Comparison of ENCODE assay signal across 1 cellular context in the genomic region with DNA sequence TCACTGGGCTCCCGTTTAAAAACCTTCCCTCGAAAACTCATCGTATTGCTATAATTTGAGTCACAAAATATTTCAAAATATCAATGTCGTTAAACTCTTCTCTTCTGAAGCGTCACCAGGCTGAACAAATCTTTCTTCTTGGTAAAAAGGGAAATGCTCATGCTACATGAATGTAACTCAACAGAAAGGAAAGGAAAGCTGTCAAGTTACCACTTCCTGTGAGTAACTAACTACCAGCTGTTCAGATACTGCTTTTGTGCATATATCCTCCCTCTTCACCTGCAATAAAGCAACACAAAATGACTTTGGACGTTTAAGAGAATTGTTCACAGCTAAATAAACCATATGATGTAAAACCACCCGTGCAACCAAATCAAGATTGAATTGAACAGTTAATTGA.
A peak's percentile ranks its signal among the peaks of the same experiment; 100 is the strongest.
TF ChIP-seq lines count a peak whose summit lies in the region.

No MANE protein-coding gene starts in this region.

TF ChIP-seq in GM12878, 131 proteins besides CTCF, POLR2A, EP300 and RAD21 (continued from another document and continues in another):
- TF ChIP-seq POU2F2 (IDR thresholded peaks at IDR 0.05; ENCODE audit: borderline replicate concordance, low read depth, low read length) (peak; percentile 69; the same call in 1 of the 3 replicates), NR2C1 (IDR thresholded peaks at IDR 0.05) (peak; percentile 77), BHLHE40 (IDR thresholded peaks at IDR 0.05; ENCODE audit: borderline replicate concordance in 1 of 2, low read depth in 2 of 2, low read length in 1 of 2) (peak in 1 of 2 experiments; percentile 29; a peak in 1 of 4 replicates), ATF7 (IDR thresholded peaks at IDR 0.05; ENCODE audit: low read depth) (peak; percentile 54), CEBPB (IDR thresholded peaks at IDR 0.05; ENCODE audit: borderline replicate concordance in 1 of 2, low read depth in 2 of 2, low read length in 2 of 2) (0 out of 4 replicates have a peak, but pooled peaks of 1 of the 2 experiments have one; percentile 19), SPI1 (IDR thresholded peaks at IDR 0.05; ENCODE audit: borderline replicate concordance, insufficient read depth, low read depth, low read length) (peak; percentile 87), CREM (IDR thresholded peaks at IDR 0.05; ENCODE audit: low read depth) (peak; percentile 55; the same call in 1 of the 2 replicates), YY1 (IDR thresholded peaks at IDR 0.05; ENCODE audit: low read depth, low read length) (no peak), RUNX3 (IDR thresholded peaks at IDR 0.05; ENCODE audit: low read length) (peak; percentile 93), FOXK2 (IDR thresholded peaks at IDR 0.05) (no peak), CHD2 (IDR thresholded peaks at IDR 0.05; ENCODE audit: borderline replicate concordance, low read depth, low read length) (no peak; the same call in 1 of the 2 replicates), MLLT1 (IDR thresholded peaks at IDR 0.05) (0 out of 2 replicates have a peak, but pooled peaks have one; percentile 36), ATF2 (IDR thresholded peaks at IDR 0.05; ENCODE audit: low read length) (peak; percentile 52; the same call in 1 of the 2 replicates), SKIL (IDR thresholded peaks at IDR 0.05; ENCODE audit: low read depth, poor library complexity, severe bottlenecking) (peak; percentile 70), EED (IDR thresholded peaks at IDR 0.05; ENCODE audit: low read depth) (0 out of 2 replicates have a peak, but pooled peaks have one; percentile 34), ZNF24 (IDR thresholded peaks at IDR 0.05) (peak; percentile 48; the same call in 1 of the 2 replicates), RFX5 (IDR thresholded peaks at IDR 0.05; ENCODE audit: low read depth, low read length) (no peak), ZNF592 (IDR thresholded peaks at IDR 0.05) (peak; percentile 19; the same call in 1 of the 2 replicates), CBFB (IDR thresholded peaks at IDR 0.05; ENCODE audit: low read depth) (peak; percentile 75; the same call in 1 of the 2 replicates), NFIC (IDR thresholded peaks at IDR 0.05; ENCODE audit: low read depth, low read length) (peak; percentile 78), MEF2B (IDR thresholded peaks at IDR 0.05; ENCODE audit: partially characterized antibody, poor library complexity, severe bottlenecking) (peak; percentile 18), IKZF1 (conservative IDR thresholded peaks at IDR 0.05) (peak; percentile 69), SIN3A (IDR thresholded peaks at IDR 0.05; ENCODE audit: low read depth, low read length) (peak; percentile 84), HDAC2 (IDR thresholded peaks at IDR 0.05) (no peak), IKZF2 (IDR thresholded peaks at IDR 0.05) (peak; percentile 80 to 82; a peak in 3 of 4 replicates), MTA2 (IDR thresholded peaks at IDR 0.05; ENCODE audit: low read depth) (peak; percentile 56; the same call in 1 of the 2 replicates), GATAD2B (conservative IDR thresholded peaks at IDR 0.05; ENCODE audit: low read depth) (peak; percentile 34; the same call in 1 of the 2 replicates), TAF1 (IDR thresholded peaks at IDR 0.05; ENCODE audit: borderline replicate concordance, low read depth, low read length) (peak; percentile 45; the same call in 1 of the 2 replicates), RELB (IDR thresholded peaks at IDR 0.05; ENCODE audit: low read depth) (peak; percentile 57; the same call in 1 of the 2 replicates), MAX (IDR thresholded peaks at IDR 0.05; ENCODE audit: low read depth, low read length) (no peak), PML (IDR thresholded peaks at IDR 0.05; ENCODE audit: low read length) (peak; percentile 70), HCFC1 (IDR thresholded peaks at IDR 0.05; ENCODE audit: low read length) (no peak), TCF7 (IDR thresholded peaks at IDR 0.05; ENCODE audit: borderline replicate concordance) (0 out of 2 replicates have a peak, but pooled peaks have one; percentile 13), TCF3 (IDR thresholded peaks at IDR 0.05; ENCODE audit: borderline replicate concordance, insufficient read depth, low read depth, low read length) (0 out of 2 replicates have a peak, but pooled peaks have one; percentile 70), TCF12 (IDR thresholded peaks at IDR 0.05; ENCODE audit: low read depth, low read length) (peak; percentile 86; the same call in 1 of the 2 replicates), IRF4 (IDR thresholded peaks at IDR 0.05; ENCODE audit: low read depth, low read length) (0 out of 2 replicates have a peak, but pooled peaks have one; percentile 41), ZNF622 (IDR thresholded peaks at IDR 0.05) (no peak), MEF2A (IDR thresholded peaks at IDR 0.05; ENCODE audit: insufficient read depth, low read depth, low read length) (peak; percentile 55; the same call in 1 of the 2 replicates)
- TF ChIP-seq, protein P1, sequence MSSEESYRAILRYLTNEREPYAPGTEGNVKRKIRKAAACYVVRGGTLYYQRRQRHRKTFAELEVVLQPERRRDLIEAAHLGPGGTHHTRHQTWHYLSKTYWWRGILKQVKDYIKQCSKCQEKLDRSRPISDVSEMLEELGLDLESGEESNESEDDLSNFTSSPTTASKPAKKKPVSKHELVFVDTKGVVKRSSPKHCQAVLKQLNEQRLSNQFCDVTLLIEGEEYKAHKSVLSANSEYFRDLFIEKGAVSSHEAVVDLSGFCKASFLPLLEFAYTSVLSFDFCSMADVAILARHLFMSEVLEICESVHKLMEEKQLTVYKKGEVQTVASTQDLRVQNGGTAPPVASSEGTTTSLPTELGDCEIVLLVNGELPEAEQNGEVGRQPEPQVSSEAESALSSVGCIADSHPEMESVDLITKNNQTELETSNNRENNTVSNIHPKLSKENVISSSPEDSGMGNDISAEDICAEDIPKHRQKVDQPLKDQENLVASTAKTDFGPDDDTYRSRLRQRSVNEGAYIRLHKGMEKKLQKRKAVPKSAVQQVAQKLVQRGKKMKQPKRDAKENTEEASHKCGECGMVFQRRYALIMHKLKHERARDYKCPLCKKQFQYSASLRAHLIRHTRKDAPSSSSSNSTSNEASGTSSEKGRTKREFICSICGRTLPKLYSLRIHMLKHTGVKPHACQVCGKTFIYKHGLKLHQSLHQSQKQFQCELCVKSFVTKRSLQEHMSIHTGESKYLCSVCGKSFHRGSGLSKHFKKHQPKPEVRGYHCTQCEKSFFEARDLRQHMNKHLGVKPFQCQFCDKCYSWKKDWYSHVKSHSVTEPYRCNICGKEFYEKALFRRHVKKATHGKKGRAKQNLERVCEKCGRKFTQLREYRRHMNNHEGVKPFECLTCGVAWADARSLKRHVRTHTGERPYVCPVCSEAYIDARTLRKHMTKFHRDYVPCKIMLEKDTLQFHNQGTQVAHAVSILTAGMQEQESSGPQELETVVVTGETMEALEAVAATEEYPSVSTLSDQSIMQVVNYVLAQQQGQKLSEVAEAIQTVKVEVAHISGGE (CRISPR knock-in tag; IDR thresholded peaks at IDR 0.05) = no peak
- TF ChIP-seq, protein P2, sequence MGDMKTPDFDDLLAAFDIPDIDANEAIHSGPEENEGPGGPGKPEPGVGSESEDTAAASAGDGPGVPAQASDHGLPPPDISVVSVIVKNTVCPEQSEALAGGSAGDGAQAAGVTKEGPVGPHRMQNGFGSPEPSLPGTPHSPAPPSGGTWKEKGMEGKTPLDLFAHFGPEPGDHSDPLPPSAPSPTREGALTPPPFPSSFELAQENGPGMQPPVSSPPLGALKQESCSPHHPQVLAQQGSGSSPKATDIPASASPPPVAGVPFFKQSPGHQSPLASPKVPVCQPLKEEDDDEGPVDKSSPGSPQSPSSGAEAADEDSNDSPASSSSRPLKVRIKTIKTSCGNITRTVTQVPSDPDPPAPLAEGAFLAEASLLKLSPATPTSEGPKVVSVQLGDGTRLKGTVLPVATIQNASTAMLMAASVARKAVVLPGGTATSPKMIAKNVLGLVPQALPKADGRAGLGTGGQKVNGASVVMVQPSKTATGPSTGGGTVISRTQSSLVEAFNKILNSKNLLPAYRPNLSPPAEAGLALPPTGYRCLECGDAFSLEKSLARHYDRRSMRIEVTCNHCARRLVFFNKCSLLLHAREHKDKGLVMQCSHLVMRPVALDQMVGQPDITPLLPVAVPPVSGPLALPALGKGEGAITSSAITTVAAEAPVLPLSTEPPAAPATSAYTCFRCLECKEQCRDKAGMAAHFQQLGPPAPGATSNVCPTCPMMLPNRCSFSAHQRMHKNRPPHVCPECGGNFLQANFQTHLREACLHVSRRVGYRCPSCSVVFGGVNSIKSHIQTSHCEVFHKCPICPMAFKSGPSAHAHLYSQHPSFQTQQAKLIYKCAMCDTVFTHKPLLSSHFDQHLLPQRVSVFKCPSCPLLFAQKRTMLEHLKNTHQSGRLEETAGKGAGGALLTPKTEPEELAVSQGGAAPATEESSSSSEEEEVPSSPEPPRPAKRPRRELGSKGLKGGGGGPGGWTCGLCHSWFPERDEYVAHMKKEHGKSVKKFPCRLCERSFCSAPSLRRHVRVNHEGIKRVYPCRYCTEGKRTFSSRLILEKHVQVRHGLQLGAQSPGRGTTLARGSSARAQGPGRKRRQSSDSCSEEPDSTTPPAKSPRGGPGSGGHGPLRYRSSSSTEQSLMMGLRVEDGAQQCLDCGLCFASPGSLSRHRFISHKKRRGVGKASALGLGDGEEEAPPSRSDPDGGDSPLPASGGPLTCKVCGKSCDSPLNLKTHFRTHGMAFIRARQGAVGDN (IDR thresholded peaks at IDR 0.05) = peak; percentile 88
